In genomic region chr11:32886180-32886579, GRCh38 we compare ENCODE assay signal across 1 cellular context.
A peak's percentile ranks its signal among the peaks of the same experiment; 100 is the strongest.
TF ChIP-seq lines count a peak whose summit lies in the region.

No MANE protein-coding gene starts in this region.

TF ChIP-seq in K562, 482 proteins besides CTCF, POLR2A, EP300 and RAD21:
- TF ChIP-seq CEBPG (CRISPR knock-in tag; IDR thresholded peaks at IDR 0.05) (0 out of 2 replicates have a peak, but pooled peaks have one; percentile 50), CEBPG (tag; conservative IDR thresholded peaks at IDR 0.05 in 1 of 2, IDR thresholded peaks at IDR 0.05 in 1 of 2) (peak in 1 of 2 experiments; percentile 80; a peak in 2 of 4 replicates), NONO (IDR thresholded peaks at IDR 0.05; ENCODE audit: low read depth in 2 of 2, low read length in 1 of 2) (no peak), MCM3 (IDR thresholded peaks at IDR 0.05) (no peak), ATF2 (CRISPR knock-in tag; IDR thresholded peaks at IDR 0.05) (no peak)
